ENCODE assay signal across 1 cellular context in genomic region chr3:94062513-94063404, GRCh38.
TF ChIP-seq lines count a peak whose summit lies in the region.

DHFR2 (minus strand) TSS chr3:94062916; CDS start chr3:94061511, 1,405 bp downstream.
NSUN3 (plus strand) TSS chr3:94063061; CDS start chr3:94063127, 66 bp downstream.

TF ChIP-seq in HepG2, 621 proteins besides CTCF, POLR2A, EP300 and RAD21 (continued from another document and continues in another):
- TF ChIP-seq, protein P1, sequence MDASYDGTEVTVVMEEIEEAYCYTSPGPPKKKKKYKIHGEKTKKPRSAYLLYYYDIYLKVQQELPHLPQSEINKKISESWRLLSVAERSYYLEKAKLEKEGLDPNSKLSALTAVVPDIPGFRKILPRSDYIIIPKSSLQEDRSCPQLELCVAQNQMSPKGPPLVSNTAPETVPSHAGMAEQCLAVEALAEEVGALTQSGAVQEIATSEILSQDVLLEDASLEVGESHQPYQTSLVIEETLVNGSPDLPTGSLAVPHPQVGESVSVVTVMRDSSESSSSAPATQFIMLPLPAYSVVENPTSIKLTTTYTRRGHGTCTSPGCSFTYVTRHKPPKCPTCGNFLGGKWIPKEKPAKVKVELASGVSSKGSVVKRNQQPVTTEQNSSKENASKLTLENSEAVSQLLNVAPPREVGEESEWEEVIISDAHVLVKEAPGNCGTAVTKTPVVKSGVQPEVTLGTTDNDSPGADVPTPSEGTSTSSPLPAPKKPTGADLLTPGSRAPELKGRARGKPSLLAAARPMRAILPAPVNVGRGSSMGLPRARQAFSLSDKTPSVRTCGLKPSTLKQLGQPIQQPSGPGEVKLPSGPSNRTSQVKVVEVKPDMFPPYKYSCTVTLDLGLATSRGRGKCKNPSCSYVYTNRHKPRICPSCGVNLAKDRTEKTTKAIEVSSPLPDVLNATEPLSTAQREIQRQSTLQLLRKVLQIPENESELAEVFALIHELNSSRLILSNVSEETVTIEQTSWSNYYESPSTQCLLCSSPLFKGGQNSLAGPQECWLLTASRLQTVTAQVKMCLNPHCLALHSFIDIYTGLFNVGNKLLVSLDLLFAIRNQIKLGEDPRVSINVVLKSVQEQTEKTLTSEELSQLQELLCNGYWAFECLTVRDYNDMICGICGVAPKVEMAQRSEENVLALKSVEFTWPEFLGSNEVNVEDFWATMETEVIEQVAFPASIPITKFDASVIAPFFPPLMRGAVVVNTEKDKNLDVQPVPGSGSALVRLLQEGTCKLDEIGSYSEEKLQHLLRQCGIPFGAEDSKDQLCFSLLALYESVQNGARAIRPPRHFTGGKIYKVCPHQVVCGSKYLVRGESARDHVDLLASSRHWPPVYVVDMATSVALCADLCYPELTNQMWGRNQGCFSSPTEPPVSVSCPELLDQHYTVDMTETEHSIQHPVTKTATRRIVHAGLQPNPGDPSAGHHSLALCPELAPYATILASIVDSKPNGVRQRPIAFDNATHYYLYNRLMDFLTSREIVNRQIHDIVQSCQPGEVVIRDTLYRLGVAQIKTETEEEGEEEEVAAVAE (CRISPR knock-in tag; IDR thresholded peaks at IDR 0.05; ENCODE audit: borderline replicate concordance): 0 out of 2 replicates have a peak, but pooled peaks have one; percentile 24
- 0 out of 2 replicates have a peak, but pooled peaks have one; percentile 27 for TF ChIP-seq KLF6 (CRISPR knock-in tag; IDR thresholded peaks at IDR 0.05)
- peak; percentile 97 for TF ChIP-seq KAT8 (CRISPR knock-in tag; IDR thresholded peaks at IDR 0.05)
- peak; percentile 89 for TF ChIP-seq GATAD1 (CRISPR knock-in tag; IDR thresholded peaks at IDR 0.05)
- TF ChIP-seq ZBTB44 (CRISPR knock-in tag; IDR thresholded peaks at IDR 0.05): no peak
- TF ChIP-seq, protein P2, sequence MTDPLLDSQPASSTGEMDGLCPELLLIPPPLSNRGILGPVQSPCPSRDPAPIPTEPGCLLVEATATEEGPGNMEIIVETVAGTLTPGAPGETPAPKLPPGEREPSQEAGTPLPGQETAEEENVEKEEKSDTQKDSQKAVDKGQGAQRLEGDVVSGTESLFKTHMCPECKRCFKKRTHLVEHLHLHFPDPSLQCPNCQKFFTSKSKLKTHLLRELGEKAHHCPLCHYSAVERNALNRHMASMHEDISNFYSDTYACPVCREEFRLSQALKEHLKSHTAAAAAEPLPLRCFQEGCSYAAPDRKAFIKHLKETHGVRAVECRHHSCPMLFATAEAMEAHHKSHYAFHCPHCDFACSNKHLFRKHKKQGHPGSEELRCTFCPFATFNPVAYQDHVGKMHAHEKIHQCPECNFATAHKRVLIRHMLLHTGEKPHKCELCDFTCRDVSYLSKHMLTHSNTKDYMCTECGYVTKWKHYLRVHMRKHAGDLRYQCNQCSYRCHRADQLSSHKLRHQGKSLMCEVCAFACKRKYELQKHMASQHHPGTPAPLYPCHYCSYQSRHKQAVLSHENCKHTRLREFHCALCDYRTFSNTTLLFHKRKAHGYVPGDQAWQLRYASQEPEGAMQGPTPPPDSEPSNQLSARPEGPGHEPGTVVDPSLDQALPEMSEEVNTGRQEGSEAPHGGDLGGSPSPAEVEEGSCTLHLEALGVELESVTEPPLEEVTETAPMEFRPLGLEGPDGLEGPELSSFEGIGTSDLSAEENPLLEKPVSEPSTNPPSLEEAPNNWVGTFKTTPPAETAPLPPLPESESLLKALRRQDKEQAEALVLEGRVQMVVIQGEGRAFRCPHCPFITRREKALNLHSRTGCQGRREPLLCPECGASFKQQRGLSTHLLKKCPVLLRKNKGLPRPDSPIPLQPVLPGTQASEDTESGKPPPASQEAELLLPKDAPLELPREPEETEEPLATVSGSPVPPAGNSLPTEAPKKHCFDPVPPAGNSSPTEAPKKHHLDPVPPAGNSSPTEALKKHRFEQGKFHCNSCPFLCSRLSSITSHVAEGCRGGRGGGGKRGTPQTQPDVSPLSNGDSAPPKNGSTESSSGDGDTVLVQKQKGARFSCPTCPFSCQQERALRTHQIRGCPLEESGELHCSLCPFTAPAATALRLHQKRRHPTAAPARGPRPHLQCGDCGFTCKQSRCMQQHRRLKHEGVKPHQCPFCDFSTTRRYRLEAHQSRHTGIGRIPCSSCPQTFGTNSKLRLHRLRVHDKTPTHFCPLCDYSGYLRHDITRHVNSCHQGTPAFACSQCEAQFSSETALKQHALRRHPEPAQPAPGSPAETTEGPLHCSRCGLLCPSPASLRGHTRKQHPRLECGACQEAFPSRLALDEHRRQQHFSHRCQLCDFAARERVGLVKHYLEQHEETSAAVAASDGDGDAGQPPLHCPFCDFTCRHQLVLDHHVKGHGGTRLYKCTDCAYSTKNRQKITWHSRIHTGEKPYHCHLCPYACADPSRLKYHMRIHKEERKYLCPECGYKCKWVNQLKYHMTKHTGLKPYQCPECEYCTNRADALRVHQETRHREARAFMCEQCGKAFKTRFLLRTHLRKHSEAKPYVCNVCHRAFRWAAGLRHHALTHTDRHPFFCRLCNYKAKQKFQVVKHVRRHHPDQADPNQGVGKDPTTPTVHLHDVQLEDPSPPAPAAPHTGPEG (CRISPR knock-in tag; IDR thresholded peaks at IDR 0.05): no peak
- TF ChIP-seq ZMYM4 (CRISPR knock-in tag; IDR thresholded peaks at IDR 0.05): peak; percentile 97
- TF ChIP-seq, protein P3, sequence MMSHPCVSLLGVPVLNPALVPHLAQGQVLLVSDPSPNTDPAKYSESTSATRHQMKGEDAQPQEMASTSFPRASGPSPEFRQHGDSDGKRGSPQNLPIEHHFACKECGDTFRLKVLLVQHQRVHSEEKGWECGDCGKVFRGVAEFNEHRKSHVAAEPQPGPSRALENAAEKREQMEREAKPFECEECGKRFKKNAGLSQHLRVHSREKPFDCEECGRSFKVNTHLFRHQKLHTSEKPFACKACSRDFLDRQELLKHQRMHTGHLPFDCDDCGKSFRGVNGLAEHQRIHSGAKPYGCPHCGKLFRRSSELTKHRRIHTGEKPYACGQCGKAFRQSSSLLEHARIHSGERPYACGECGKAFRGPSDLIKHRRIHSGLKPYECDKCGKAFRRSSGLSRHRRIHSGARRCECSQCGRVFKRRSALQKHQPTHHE (CRISPR knock-in tag; IDR thresholded peaks at IDR 0.05; ENCODE audit: borderline replicate concordance): no peak
- peak; percentile 12 for TF ChIP-seq IKZF4 (CRISPR knock-in tag; IDR thresholded peaks at IDR 0.05; ENCODE audit: borderline replicate concordance, low read depth, not compliant biosample characterization)
- TF ChIP-seq ZEB1 (IDR thresholded peaks at IDR 0.05; ENCODE audit: insufficient replicate concordance, low read depth): peak; percentile 34
- TF ChIP-seq SAP130 (CRISPR knock-in tag; IDR thresholded peaks at IDR 0.05; ENCODE audit: low read depth): peak; percentile 80
- TF ChIP-seq MEIS2 (CRISPR knock-in tag; IDR thresholded peaks at IDR 0.05): no peak
- TF ChIP-seq ZNF605 (CRISPR knock-in tag; IDR thresholded peaks at IDR 0.05): 0 out of 2 replicates have a peak, but pooled peaks have one; percentile 20
- no peak for TF ChIP-seq ZBTB40 (IDR thresholded peaks at IDR 0.05)
- peak; percentile 62; the same call in 1 of the 2 replicates for TF ChIP-seq ZBTB40 (CRISPR knock-in tag; IDR thresholded peaks at IDR 0.05)
- peak; percentile 97 for TF ChIP-seq ELF3 (CRISPR knock-in tag; IDR thresholded peaks at IDR 0.05)
- TF ChIP-seq FIP1L1 (IDR thresholded peaks at IDR 0.05; ENCODE audit: borderline replicate concordance, insufficient read depth, low read depth, low read length): 0 out of 2 replicates have a peak, but pooled peaks have one; percentile 67
- TF ChIP-seq ZNF124 (CRISPR knock-in tag; IDR thresholded peaks at IDR 0.05): no peak
- TF ChIP-seq CHD2 (IDR thresholded peaks at IDR 0.05; ENCODE audit: low read depth, low read length): peak; percentile 94
- TF ChIP-seq SP2 (CRISPR knock-in tag; IDR thresholded peaks at IDR 0.05): no peak; the same call in 1 of the 2 replicates
- TF ChIP-seq SIN3A (IDR thresholded peaks at IDR 0.05; ENCODE audit: borderline replicate concordance, low read depth, low read length): peak; percentile 89
- TF ChIP-seq, protein P4, sequence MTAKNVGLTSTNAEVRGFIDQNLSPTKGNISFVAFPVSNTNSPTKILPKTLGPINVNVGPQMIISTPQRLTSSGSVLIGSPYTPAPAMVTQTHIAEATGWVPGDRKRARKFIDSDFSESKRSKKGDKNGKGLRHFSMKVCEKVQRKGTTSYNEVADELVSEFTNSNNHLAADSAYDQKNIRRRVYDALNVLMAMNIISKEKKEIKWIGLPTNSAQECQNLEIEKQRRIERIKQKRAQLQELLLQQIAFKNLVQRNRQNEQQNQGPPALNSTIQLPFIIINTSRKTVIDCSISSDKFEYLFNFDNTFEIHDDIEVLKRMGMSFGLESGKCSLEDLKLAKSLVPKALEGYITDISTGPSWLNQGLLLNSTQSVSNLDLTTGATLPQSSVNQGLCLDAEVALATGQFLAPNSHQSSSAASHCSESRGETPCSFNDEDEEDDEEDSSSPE (CRISPR knock-in tag; IDR thresholded peaks at IDR 0.05): peak; percentile 88
- TF ChIP-seq, protein P5, sequence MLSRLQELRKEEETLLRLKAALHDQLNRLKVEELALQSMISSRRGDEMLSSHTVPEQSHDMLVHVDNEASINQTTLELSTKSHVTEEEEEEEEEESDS (CRISPR knock-in tag; IDR thresholded peaks at IDR 0.05; ENCODE audit: borderline replicate concordance): no peak; the same call in 1 of the 2 replicates
- TF ChIP-seq PITX1 (CRISPR knock-in tag; IDR thresholded peaks at IDR 0.05): peak; percentile 86
- TF ChIP-seq XRCC5 (optimal IDR thresholded peaks at IDR 0.05; ENCODE audit: low read length): peak; percentile 18
- peak; percentile 90; the same call in 1 of the 2 replicates for TF ChIP-seq RNF219 (CRISPR knock-in tag; IDR thresholded peaks at IDR 0.05)
